In the genomic region with DNA sequence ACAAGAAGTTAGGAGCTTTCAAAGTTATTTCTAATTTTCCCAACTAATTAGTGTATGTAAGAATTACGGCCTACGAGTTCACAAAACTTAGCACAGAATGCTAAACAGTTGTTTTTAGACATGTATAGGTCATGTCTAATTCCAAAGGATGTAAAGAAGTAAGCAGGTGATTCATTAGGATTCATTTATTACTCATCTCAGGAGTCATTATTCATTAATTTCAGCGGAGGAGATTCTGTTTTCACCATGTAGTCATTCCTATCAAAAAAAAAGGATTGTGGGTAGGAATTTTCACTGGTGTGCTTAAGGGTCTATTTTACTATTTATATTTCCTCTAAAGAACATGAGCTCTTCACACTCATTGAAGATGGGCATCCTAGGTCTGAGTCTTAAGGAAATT, we compare ENCODE assay signal across 24 cellular contexts.
"Had no signal": no experiment of that assay in that cellular context is flagged by ENCODE, and none has a peak within 500 bp of the region (broad histone marks: within the 10 kb centered on the region; RNA-seq: fewer than 3 reads in every experiment).

No MANE protein-coding gene starts in this region.

- H3K4me2 ChIP-seq: neural progenitor cell had no signal

- DNase-seq: activated B cell treated with CpG ODN at 0.5 μM for 24 hours; activated CD4-positive, alpha-beta T cell treated with anti-CD3 and anti-CD28 coated beads, Interleukin-2, amount 50 U/mL, for 1 hour; activated CD8-positive, alpha-beta T cell treated with anti-CD3 and anti-CD28 coated beads for 36 hours; activated naive CD8-positive, alpha-beta T cell treated with anti-CD3 and anti-CD28 coated beads, Interleukin-2, amount 50 U/mL, for 24 hours; activated T-cell treated with anti-CD3 and anti-CD28 coated beads, Interleukin-2, amount 50 U/mL, for 48 hours; amygdala; endodermal cell; head of caudate nucleus; hippocampal formation; kidney; mesenchymal stem cell; naive thymus-derived CD8-positive, alpha-beta T cell; right cardiac atrium; spleen; stimulated activated naive CD4-positive, alpha-beta T cell; tibial artery; upper lobe of right lung had no signal

- H3K4me3 Mint-ChIP-seq: activated B cell treated with CpG ODN at 0.5 μM for 24 hours; activated CD8-positive, alpha-beta T cell treated with anti-CD3 and anti-CD28 coated beads for 36 hours; activated naive CD4-positive, alpha-beta T cell treated with anti-CD3 and anti-CD28 coated beads, Interleukin-2, amount 50 U/mL, for 24 hours; activated naive CD8-positive, alpha-beta T cell treated with anti-CD3 and anti-CD28 coated beads, Interleukin-2, amount 50 U/mL, for 24 hours; central memory CD8-positive, alpha-beta T cell; dendritic cell treated with granulocyte-macrophage colony-stimulating factor and Interleukin-4, amounts not matched to agents 40 ng/mL and 50 ng/mL, for 4 days; endodermal cell; naive thymus-derived CD8-positive, alpha-beta T cell; neural progenitor cell; T-helper 2 cell treated with Interferon-gamma antibody and Interleukin-4, amounts not matched to agents 5 μg/mL and 100 μg/mL, for 36 hours had no signal

- H3K27ac Mint-ChIP-seq: activated B cell treated with CpG ODN at 0.5 μM for 24 hours; activated CD8-positive, alpha-beta T cell treated with anti-CD3 and anti-CD28 coated beads for 36 hours; activated naive CD4-positive, alpha-beta T cell treated with anti-CD3 and anti-CD28 coated beads, Interleukin-2, amount 50 U/mL, for 24 hours; activated naive CD8-positive, alpha-beta T cell treated with anti-CD3 and anti-CD28 coated beads, Interleukin-2, amount 50 U/mL, for 24 hours; activated T-helper 2 cell treated with anti-CD3 and anti-CD28 coated beads, Interferon-gamma antibody, Interleukin-2, Interleukin-4, amounts not matched to agents 10 μg/mL and 5 μg/mL and 100 μg/mL, durations not matched to agents 14 hours and 24 hours and 36 hours; dendritic cell treated with granulocyte-macrophage colony-stimulating factor and Interleukin-4, amounts not matched to agents 40 ng/mL and 50 ng/mL, for 4 days; endodermal cell; naive thymus-derived CD8-positive, alpha-beta T cell; neural progenitor cell; T-helper 2 cell treated with Interferon-gamma antibody and Interleukin-4, amounts not matched to agents 5 μg/mL and 100 μg/mL, for 36 hours had no signal

- H3K27ac ChIP-seq: neural progenitor cell, spleen, suprapubic skin, tibial artery, upper lobe of right lung had no signal

- H3K4me1 ChIP-seq: neural progenitor cell, spleen, suprapubic skin, tibial artery, upper lobe of right lung had no signal

- H3K36me3 Mint-ChIP-seq: activated naive CD4-positive, alpha-beta T cell treated with anti-CD3 and anti-CD28 coated beads, Interleukin-2, amount 50 U/mL, for 24 hours; neural progenitor cell had no signal

- H3K4me3 ChIP-seq: neural progenitor cell, spleen, suprapubic skin, tibial artery, upper lobe of right lung had no signal

- H3K9ac ChIP-seq: neural progenitor cell had no signal

- H2AFZ ChIP-seq: neural progenitor cell had no signal

- H3K4me1 Mint-ChIP-seq: activated B cell treated with CpG ODN at 0.5 μM for 24 hours; activated naive CD4-positive, alpha-beta T cell treated with anti-CD3 and anti-CD28 coated beads, Interleukin-2, amount 50 U/mL, for 24 hours; activated naive CD8-positive, alpha-beta T cell treated with anti-CD3 and anti-CD28 coated beads, Interleukin-2, amount 50 U/mL, for 24 hours; central memory CD8-positive, alpha-beta T cell; naive thymus-derived CD8-positive, alpha-beta T cell; neural progenitor cell had no signal

- H3K36me3 ChIP-seq: neural progenitor cell, spleen, suprapubic skin, tibial artery, upper lobe of right lung had no signal

- H3K27me3 Mint-ChIP-seq: activated B cell treated with CpG ODN at 0.5 μM for 24 hours; activated CD8-positive, alpha-beta T cell treated with anti-CD3 and anti-CD28 coated beads for 36 hours; activated naive CD4-positive, alpha-beta T cell treated with anti-CD3 and anti-CD28 coated beads, Interleukin-2, amount 50 U/mL, for 24 hours; activated naive CD8-positive, alpha-beta T cell treated with anti-CD3 and anti-CD28 coated beads, Interleukin-2, amount 50 U/mL, for 24 hours; central memory CD8-positive, alpha-beta T cell; dendritic cell treated with granulocyte-macrophage colony-stimulating factor and Interleukin-4, amounts not matched to agents 40 ng/mL and 50 ng/mL, for 4 days had no signal

- H3K27me3 ChIP-seq: neural progenitor cell, spleen, suprapubic skin, tibial artery, upper lobe of right lung had no signal

- H3K9me3 ChIP-seq: suprapubic skin had no signal

- ATAC-seq: activated CD8-positive, alpha-beta T cell treated with anti-CD3 and anti-CD28 coated beads for 36 hours; activated naive CD8-positive, alpha-beta T cell treated with anti-CD3 and anti-CD28 coated beads, Interleukin-2, amount 50 U/mL, for 24 hours; naive thymus-derived CD8-positive, alpha-beta T cell; right cardiac atrium; upper lobe of right lung had no signal
